23 cellular contexts compared by ENCODE assay signal in the genomic region with DNA sequence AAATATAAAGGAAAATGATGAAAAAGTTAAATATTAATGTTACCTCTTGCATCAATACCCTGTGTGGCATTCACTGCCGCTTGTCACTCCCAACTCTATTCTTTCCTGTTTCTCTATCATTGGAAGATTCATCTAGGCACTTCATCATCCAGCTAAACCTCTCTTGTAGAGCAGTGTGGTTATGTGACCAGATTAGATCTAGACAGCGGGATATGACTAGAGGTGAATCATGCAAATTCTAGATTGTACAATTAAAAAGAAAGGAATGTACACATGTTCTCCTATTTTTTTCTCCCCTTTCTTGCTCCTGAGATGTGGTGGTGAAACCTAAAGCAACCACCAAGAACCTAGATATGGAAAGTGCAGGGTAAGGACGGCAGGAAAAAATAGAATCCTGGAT.
A peak's percentile ranks its signal among the peaks of the same experiment; 100 is the strongest.
DNase-seq lines count a peak whose midpoint lies in the region; ATAC-seq and TF ChIP-seq lines count a peak whose summit lies in the region.
"Had no signal": no experiment of that assay in that cellular context is flagged by ENCODE, and none has a peak within 500 bp of the region (broad histone marks: within the 10 kb centered on the region; RNA-seq: fewer than 3 reads in every experiment).

No MANE protein-coding gene starts in this region.

- intact Hi-C loops in activated T-helper 1 cell treated with anti-CD3 and anti-CD28 coated beads, Interleukin-12 subunit alpha, Interleukin-12 subunit beta, Interleukin-2, Interleukin-4 antibody, amounts not matched to agents 30 ng/mL and 10 ng/mL and 1 ng/mL, durations not matched to agents 14 hours and 24 hours and 36 hours (cut with micrococcal nuclease), result no loop called here

- no peak overlapping the region for H3K4me3 ChIP-seq in AG04449 (ENCODE audit: low read depth, low read length)
- no peak overlapping the region for H3K4me3 ChIP-seq in fibroblast of pulmonary artery (replicated peaks; ENCODE audit: low read depth, low read length)
- H3K4me3 ChIP-seq: A549, pancreas had no signal

- no peaks in the 10 kb centered on the region for H3K9me3 Mint-ChIP-seq in activated T-helper 1 cell treated with anti-CD3 and anti-CD28 coated beads, Interleukin-12 subunit alpha, Interleukin-12 subunit beta, Interleukin-2, Interleukin-4 antibody, amounts not matched to agents 30 ng/mL and 10 ng/mL and 1 ng/mL, durations not matched to agents 14 hours and 24 hours and 36 hours
- H3K9me3 Mint-ChIP-seq: activated T-cell treated with anti-CD3 and anti-CD28 coated beads, Interleukin-2, amount 50 U/mL, for 72 hours had no signal

- H3K27ac ChIP-seq in RWPE1, result no peak overlapping the region
- H3K27ac ChIP-seq: A549, pancreas had no signal

- CTCF ChIA-PET in AG04449 (lab: Yijun Ruan, JAX) (no interaction called here), RWPE1 (lab: Yijun Ruan, JAX) (interaction anchor here (0.6 kb wide), 1 partner anchor 760 kb away, joined by 3 read pairs; no protein-coding TSS in a partner anchor)

- H3K27ac Mint-ChIP-seq in activated T-helper 1 cell treated with anti-CD3 and anti-CD28 coated beads, Interleukin-12 subunit alpha, Interleukin-12 subunit beta, Interleukin-2, Interleukin-4 antibody, amounts not matched to agents 30 ng/mL and 10 ng/mL and 1 ng/mL, durations not matched to agents 14 hours and 24 hours and 36 hours, result no peak overlapping the region
- H3K27ac Mint-ChIP-seq: activated naive CD8-positive, alpha-beta T cell; activated T-cell treated with anti-CD3 and anti-CD28 coated beads, Interleukin-2, amount 50 U/mL, for 72 hours; brain; CD14-positive monocyte; naive thymus-derived CD4-positive, alpha-beta T cell had no signal

- TF ChIP-seq CTCF in AG04449 (IDR thresholded peaks at IDR 0.05; ENCODE audit: insufficient read depth, low read length, missing control alignments) (no peak), RWPE1 (conservative IDR thresholded peaks at IDR 0.05; ENCODE audit: low read depth) (no peak), fibroblast of pulmonary artery (IDR thresholded peaks at IDR 0.05; ENCODE audit: low read length, missing control alignments) (no peak)

- H3K4me1 Mint-ChIP-seq in activated T-helper 1 cell treated with anti-CD3 and anti-CD28 coated beads, Interleukin-12 subunit alpha, Interleukin-12 subunit beta, Interleukin-2, Interleukin-4 antibody, amounts not matched to agents 30 ng/mL and 10 ng/mL and 1 ng/mL, durations not matched to agents 14 hours and 24 hours and 36 hours (ENCODE audit: low read depth), result no peaks in the 10 kb centered on the region
- H3K4me1 Mint-ChIP-seq: brain; naive thymus-derived CD4-positive, alpha-beta T cell had no signal

- DNase-seq in AG04449 (ENCODE audit: low read depth, low spot score) (peak; percentile 3), HCEC 1CT (peak; percentile 92), RWPE1 (ENCODE audit: low spot score) (peak; percentile 9), fibroblast of pulmonary artery (ENCODE audit: low read depth) (peak; percentile 27), NCI-H2107 (lab: John Stamatoyannopoulos, UW) (no peak), HT-29 (ENCODE audit: low spot score) (no peak)
- no peak for DNase-seq in activated T-helper 1 cell treated with anti-CD3 and anti-CD28 coated beads, Interleukin-12 subunit alpha, Interleukin-12 subunit beta, Interleukin-2, Interleukin-4 antibody, amounts not matched to agents 30 ng/mL and 10 ng/mL and 1 ng/mL, durations not matched to agents 14 hours and 24 hours and 36 hours (ENCODE audit: low spot score)
- DNase-seq: activated T-cell treated with anti-CD3 and anti-CD28 coated beads, Interleukin-2, amount 50 U/mL, for 72 hours; DMS 273 treated with DMSO at 0.1 percent for 48 hours; GOT3; mesenchymal stem cell; naive thymus-derived CD4-positive, alpha-beta T cell; NCI-H1092 treated with DMSO at 0.1 percent for 48 hours; NCI-H2029 treated with DMSO at 0.1 percent for 48 hours; pancreas; substantia nigra had no signal

- H3K27me3 Mint-ChIP-seq in activated T-helper 1 cell treated with anti-CD3 and anti-CD28 coated beads, Interleukin-12 subunit alpha, Interleukin-12 subunit beta, Interleukin-2, Interleukin-4 antibody, amounts not matched to agents 30 ng/mL and 10 ng/mL and 1 ng/mL, durations not matched to agents 14 hours and 24 hours and 36 hours (ENCODE audit: insufficient read depth), result no peaks in the 10 kb centered on the region

- H3K4me3 Mint-ChIP-seq in activated T-helper 1 cell treated with anti-CD3 and anti-CD28 coated beads, Interleukin-12 subunit alpha, Interleukin-12 subunit beta, Interleukin-2, Interleukin-4 antibody, amounts not matched to agents 30 ng/mL and 10 ng/mL and 1 ng/mL, durations not matched to agents 14 hours and 24 hours and 36 hours, result no peak overlapping the region
- H3K4me3 Mint-ChIP-seq: activated naive CD8-positive, alpha-beta T cell; activated T-cell treated with anti-CD3 and anti-CD28 coated beads, Interleukin-2, amount 50 U/mL, for 72 hours; brain; CD14-positive monocyte; naive thymus-derived CD4-positive, alpha-beta T cell had no signal

- POLR2A ChIA-PET in AG04449 (lab: Yijun Ruan, JAX), result no interaction called here
- POLR2A ChIA-PET in RWPE1 (lab: Yijun Ruan, JAX; ENCODE audit: low non-redundant PET), result no interaction called here

- no peak for ATAC-seq in GM19452 (IDR thresholded peaks at IDR 0.05; ENCODE audit: unreplicated experiment)
- ATAC-seq: A549; activated T-cell treated with anti-CD3 and anti-CD28 coated beads, Interleukin-2, amount 50 U/mL, for 72 hours; naive thymus-derived CD4-positive, alpha-beta T cell; pancreas; Right ventricle myocardium inferior; sciatic nerve had no signal

- no peaks in the 10 kb centered on the region for H3K36me3 Mint-ChIP-seq in activated T-helper 1 cell treated with anti-CD3 and anti-CD28 coated beads, Interleukin-12 subunit alpha, Interleukin-12 subunit beta, Interleukin-2, Interleukin-4 antibody, amounts not matched to agents 30 ng/mL and 10 ng/mL and 1 ng/mL, durations not matched to agents 14 hours and 24 hours and 36 hours (ENCODE audit: low read depth)
- H3K36me3 Mint-ChIP-seq: activated naive CD8-positive, alpha-beta T cell; brain; CD14-positive monocyte had no signal

Comparison
In these comparisons a context has a peak if more than half of its experiments do, and no peak if none do; other contexts are left out.
1. DNase-seq: peak in AG04449 (single experiment), HCEC 1CT (single experiment), RWPE1 (single experiment) and fibroblast of pulmonary artery (single experiment); none in activated T-helper 1 cell treated with anti-CD3 and anti-CD28 coated beads, Interleukin-12 subunit alpha, Interleukin-12 subunit beta, Interleukin-2, Interleukin-4 antibody, amounts not matched to agents 30 ng/mL and 10 ng/mL and 1 ng/mL, durations not matched to agents 14 hours and 24 hours and 36 hours (single experiment), NCI-H2107 (single experiment) and HT-29 (single experiment).